Comparison of ENCODE assay signal across 1 cellular context in the genomic region with DNA sequence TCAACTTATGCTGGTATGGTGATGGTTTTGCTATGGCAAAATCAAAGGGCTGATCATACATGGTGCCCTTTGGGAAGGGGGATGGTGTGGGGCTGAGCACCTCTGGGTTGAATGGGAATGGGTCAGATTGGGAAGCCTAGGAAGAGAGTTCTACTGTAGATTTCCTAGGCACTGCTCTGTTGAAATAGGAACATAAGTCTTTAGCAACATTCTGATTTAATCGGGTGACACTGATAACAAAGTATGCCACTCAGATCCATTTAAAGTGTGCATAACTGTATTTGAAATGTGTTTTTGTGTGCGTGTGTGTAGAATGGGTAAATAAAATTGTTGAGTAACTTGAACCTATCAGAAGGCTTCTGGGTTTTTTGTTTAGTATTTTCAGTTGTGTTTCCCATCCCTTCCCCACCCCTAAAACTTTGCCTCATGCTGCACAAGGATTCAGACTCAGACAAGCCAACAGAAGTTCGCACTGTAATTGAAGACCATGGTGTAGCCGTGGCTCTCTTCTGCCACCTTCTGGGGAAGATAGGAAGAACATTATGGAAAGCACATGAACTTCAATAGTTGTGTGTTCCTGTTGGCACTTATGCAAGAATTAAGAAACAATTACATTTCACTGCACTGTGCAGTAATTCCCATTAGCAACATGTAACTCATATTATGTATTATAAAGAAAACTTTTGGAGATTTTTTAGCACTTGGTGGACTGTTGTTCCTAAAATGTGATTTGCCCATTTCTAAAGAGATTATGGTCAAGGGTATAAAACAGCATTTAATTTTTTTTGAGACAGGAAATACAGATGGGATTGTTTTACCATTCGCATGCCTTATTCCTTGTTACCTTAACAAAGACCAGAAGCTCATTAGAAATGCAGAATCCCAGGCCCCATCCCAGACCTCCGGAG.
A peak's percentile ranks its signal among the peaks of the same experiment; 100 is the strongest.
TF ChIP-seq lines count a peak whose summit lies in the region.

No MANE protein-coding gene starts in this region.

TF ChIP-seq in neural cell, 6 proteins besides CTCF, POLR2A, EP300 and RAD21:
- TF ChIP-seq, protein P1, sequence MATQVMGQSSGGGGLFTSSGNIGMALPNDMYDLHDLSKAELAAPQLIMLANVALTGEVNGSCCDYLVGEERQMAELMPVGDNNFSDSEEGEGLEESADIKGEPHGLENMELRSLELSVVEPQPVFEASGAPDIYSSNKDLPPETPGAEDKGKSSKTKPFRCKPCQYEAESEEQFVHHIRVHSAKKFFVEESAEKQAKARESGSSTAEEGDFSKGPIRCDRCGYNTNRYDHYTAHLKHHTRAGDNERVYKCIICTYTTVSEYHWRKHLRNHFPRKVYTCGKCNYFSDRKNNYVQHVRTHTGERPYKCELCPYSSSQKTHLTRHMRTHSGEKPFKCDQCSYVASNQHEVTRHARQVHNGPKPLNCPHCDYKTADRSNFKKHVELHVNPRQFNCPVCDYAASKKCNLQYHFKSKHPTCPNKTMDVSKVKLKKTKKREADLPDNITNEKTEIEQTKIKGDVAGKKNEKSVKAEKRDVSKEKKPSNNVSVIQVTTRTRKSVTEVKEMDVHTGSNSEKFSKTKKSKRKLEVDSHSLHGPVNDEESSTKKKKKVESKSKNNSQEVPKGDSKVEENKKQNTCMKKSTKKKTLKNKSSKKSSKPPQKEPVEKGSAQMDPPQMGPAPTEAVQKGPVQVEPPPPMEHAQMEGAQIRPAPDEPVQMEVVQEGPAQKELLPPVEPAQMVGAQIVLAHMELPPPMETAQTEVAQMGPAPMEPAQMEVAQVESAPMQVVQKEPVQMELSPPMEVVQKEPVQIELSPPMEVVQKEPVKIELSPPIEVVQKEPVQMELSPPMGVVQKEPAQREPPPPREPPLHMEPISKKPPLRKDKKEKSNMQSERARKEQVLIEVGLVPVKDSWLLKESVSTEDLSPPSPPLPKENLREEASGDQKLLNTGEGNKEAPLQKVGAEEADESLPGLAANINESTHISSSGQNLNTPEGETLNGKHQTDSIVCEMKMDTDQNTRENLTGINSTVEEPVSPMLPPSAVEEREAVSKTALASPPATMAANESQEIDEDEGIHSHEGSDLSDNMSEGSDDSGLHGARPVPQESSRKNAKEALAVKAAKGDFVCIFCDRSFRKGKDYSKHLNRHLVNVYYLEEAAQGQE (IDR thresholded peaks at IDR 0.05; ENCODE audit: borderline replicate concordance) = no peak
- peak; percentile 88 for TF ChIP-seq SMC3 (conservative IDR thresholded peaks at IDR 0.05; ENCODE audit: poor library complexity)
